Comparison of ENCODE assay signal across 26 cellular contexts in the genomic region with DNA sequence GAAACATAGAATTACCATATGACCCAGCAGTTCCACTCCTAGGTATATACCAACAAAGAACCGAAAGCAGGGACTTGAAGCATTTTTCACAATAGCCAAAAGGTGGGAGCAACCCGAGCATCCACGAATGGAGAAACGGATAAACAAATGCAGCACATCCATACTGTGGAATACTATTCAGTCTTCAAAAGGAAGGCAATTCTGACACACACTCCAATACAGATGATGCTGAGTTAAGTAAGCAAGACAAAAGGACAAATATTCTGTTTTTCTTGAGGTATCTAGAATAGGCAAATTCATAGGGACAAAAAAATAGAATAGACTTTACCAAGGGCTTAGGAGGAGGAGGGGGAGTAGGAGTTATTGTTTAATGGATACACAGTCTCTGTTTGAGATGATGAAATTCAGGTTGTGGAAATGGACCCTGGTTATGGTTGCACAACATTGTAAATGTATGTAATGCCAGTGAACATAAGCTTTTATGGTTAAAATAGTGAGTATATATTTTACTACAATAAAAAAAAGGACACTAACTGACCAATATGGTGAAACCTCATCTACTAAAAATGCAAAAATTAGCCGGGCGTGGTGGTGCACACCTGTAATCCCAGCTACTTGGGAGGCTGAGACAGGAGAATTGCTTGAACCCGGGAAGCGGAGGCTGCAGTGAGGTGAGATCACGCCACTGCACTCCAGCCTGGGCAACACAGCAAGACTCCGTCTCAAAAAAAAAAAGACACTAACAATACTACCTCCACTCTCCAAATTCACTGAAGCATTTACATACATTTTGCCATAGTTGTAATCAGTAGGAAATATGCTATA. TPM values are rescaled to one million over a fixed set of nuclear protein-coding genes. Genes with fewer than 3 reads are reported as not detected.
DNase-seq lines count a peak whose midpoint lies in the region; ATAC-seq lines count a peak whose summit lies in the region.
"Had no signal": no experiment of that assay in that cellular context is flagged by ENCODE, and none has a peak within 500 bp of the region (broad histone marks: within the 10 kb centered on the region; RNA-seq: fewer than 3 reads in every experiment).

No MANE protein-coding gene starts in this region.

- peaks cover 58 to 70% of the 10 kb centered on the region in 2 donors for H3K4me1 Mint-ChIP-seq in effector memory CD8-positive, alpha-beta T cell (ENCODE audit: low read depth in 2 of 2)
- H3K4me1 Mint-ChIP-seq: nephron progenitor cell had no signal

- H3K27ac Mint-ChIP-seq in effector memory CD8-positive, alpha-beta T cell, result peak overlapping the region; percentile 100
- H3K27ac Mint-ChIP-seq: nephron progenitor cell, type B pancreatic cell had no signal

- no peaks in the 10 kb centered on the region for H3K27me3 Mint-ChIP-seq in effector memory CD8-positive, alpha-beta T cell
- H3K27me3 Mint-ChIP-seq: type B pancreatic cell had no signal

- H3K9me3 Mint-ChIP-seq in effector memory CD8-positive, alpha-beta T cell, result no peaks in the 10 kb centered on the region
- H3K9me3 Mint-ChIP-seq: type B pancreatic cell had no signal

- H3K4me3 Mint-ChIP-seq in effector memory CD8-positive, alpha-beta T cell, result no peak overlapping the region
- H3K4me3 Mint-ChIP-seq: nephron progenitor cell, type B pancreatic cell had no signal

- no peak for ATAC-seq in effector memory CD8-positive, alpha-beta T cell (replicated peaks)
- ATAC-seq: left lung, Panc1, sciatic nerve had no signal

- DNase-seq in NOMO-1 (lab: John Stamatoyannopoulos, UW; ENCODE audit: unreplicated experiment in 2 of 2) (peak; percentile 11 to 49), NOMO-1 treated with dmso at 0.1 percent for 144 hours (lab: John Stamatoyannopoulos, UW; ENCODE audit: unreplicated experiment) (no peak), CD1c-positive myeloid dendritic cell (ENCODE audit: extremely low spot score) (peak; percentile 34), NOMO-1 treated with DMSO at 0.1 percent for 48 hours (lab: John Stamatoyannopoulos, UW; ENCODE audit: unreplicated experiment) (peak; percentile 55), HT-29 (ENCODE audit: low spot score) (no peak), NCI-H187 (lab: John Stamatoyannopoulos, UW) (no peak), NCI-H1105 (lab: John Stamatoyannopoulos, UW) (no peak)
- no peak for DNase-seq in effector memory CD8-positive, alpha-beta T cell
- DNase-seq: activated CD4-positive, alpha-beta T cell treated with anti-CD3 and anti-CD28 coated beads, Interleukin-2, amount 50 U/mL, for 1 hour; activated naive CD4-positive, alpha-beta T cell; activated T-cell treated with anti-CD3 and anti-CD28 coated beads for 4 hours; aorta; central memory CD4-positive, alpha-beta T cell; dorsolateral prefrontal cortex; GOT3; KBM-7; left lung; MM.1S; NCI-H2029; NCI-H345; nephron progenitor cell; SJCRH30; stimulated activated CD4-positive, alpha-beta T cell treated with anti-CD3 and anti-CD28 coated beads, Interleukin-15, amount 100 ng/mL, for 24 hours had no signal

- peaks cover 56% of the 10 kb centered on the region for H3K36me3 Mint-ChIP-seq in effector memory CD8-positive, alpha-beta T cell (ENCODE audit: insufficient read depth)

RNA-seq across cellular contexts. Expression of gene SLC35B1, which starts 27.1 kb away (rescaled TPM):
- 64.0 and 73.7 TPM in 2 replicates for total RNA-seq in HT-29 (2014; rRNA removed; shearing (Covaris generic))

RNA-seq across cellular contexts. Expression of gene FAM117A, which starts 29.1 kb away (rescaled TPM):
- total RNA-seq in HT-29 (2014; rRNA removed; shearing (Covaris generic)), result 4.4 and 5.2 TPM in 2 replicates

RNA-seq across cellular contexts. Expression of gene KAT7, which starts 53.6 kb away (rescaled TPM):
- 23.0 and 25.4 TPM in 2 replicates for total RNA-seq in HT-29 (2014; rRNA removed; shearing (Covaris generic))

RNA-seq across cellular contexts. Expression of gene SPOP, which starts 57.0 kb away (rescaled TPM):
- 37.4 and 60.5 TPM in 2 replicates for total RNA-seq in HT-29 (2014; rRNA removed; shearing (Covaris generic))

Comparison
In these comparisons a context has a peak if more than half of its experiments do, and no peak if none do; other contexts are left out.
1. DNase-seq: peak in NOMO-1 (2 of 2), CD1c-positive myeloid dendritic cell (single experiment) and NOMO-1 treated with DMSO at 0.1 percent for 48 hours (single experiment); none in NOMO-1 treated with dmso at 0.1 percent for 144 hours (single experiment), effector memory CD8-positive, alpha-beta T cell (0 of 3), HT-29 (single experiment), NCI-H187 (0 of 2) and NCI-H1105 (single experiment).